Comparison of ENCODE assay signal across 16 cellular contexts in genomic region chr2:237140689-237141285, GRCh38. TPM values are rescaled to one million over a fixed set of nuclear protein-coding genes. Genes with fewer than 3 reads are reported as not detected.
A peak's percentile ranks its signal among the peaks of the same experiment; 100 is the strongest.
DNase-seq lines count a peak whose midpoint lies in the region; TF ChIP-seq lines count a peak whose summit lies in the region.
"Had no signal": no experiment of that assay in that cellular context is flagged by ENCODE, and none has a peak within 500 bp of the region (broad histone marks: within the 10 kb centered on the region; RNA-seq: fewer than 3 reads in every experiment).

No MANE protein-coding gene starts in this region.

- H3K4me1 ChIP-seq in mammary epithelial cell (ENCODE audit: insufficient read depth, low read length) (peaks cover 31% of the 10 kb centered on the region), esophagus muscularis mucosa (peaks cover 0 to 19% (median 9%) of the 10 kb centered on the region in 4 donors)

- DNase-seq in MCF 10A (ENCODE audit: unreplicated experiment), result no peak
- DNase-seq in mammary epithelial cell, result no peak
- peak; percentile 89 for DNase-seq in esophagus muscularis mucosa (ENCODE audit: extremely low spot score)
- peak; percentile 34 for DNase-seq in osteocyte (ENCODE audit: extremely low spot score, unreplicated experiment)
- peak; percentile 29 for DNase-seq in ureter (ENCODE audit: low spot score)
- no peak for DNase-seq in NCI-H345 (lab: John Stamatoyannopoulos, UW)
- DNase-seq in stimulated activated naive CD4-positive, alpha-beta T cell (lab: John Stamatoyannopoulos, UW), result no peak
- DNase-seq in NCI-H1048 (lab: John Stamatoyannopoulos, UW), result no peak
- DNase-seq: DMS153, NCI-H1105 treated with DMSO at 0.1 percent for 48 hours, NCI-H187, NCI-H446 treated with DMSO at 0.1 percent for 48 hours, NCI-H748 treated with DMSO at 0.1 percent for 48 hours had no signal

- H3K27ac Mint-ChIP-seq in MCF 10A (ENCODE audit: low read depth, unreplicated experiment) (peak overlapping the region; percentile 85), osteocyte (ENCODE audit: unreplicated experiment) (peak overlapping the region; percentile 79)

- in situ Hi-C loops in mammary epithelial cell (cut with MboI; ENCODE audit: low sequenced_read_pairs in 2 of 2), result no loop called here

- TF ChIP-seq EP300 in esophagus muscularis mucosa (IDR thresholded peaks at IDR 0.05), result no peak

- no peak overlapping the region for H3K27ac ChIP-seq in mammary epithelial cell (ENCODE audit: insufficient read depth, low read depth, low read length)
- H3K27ac ChIP-seq in esophagus muscularis mucosa (replicated peaks in 1 of 4), result peak overlapping the region; percentile 20 to 63 (median 46)
- H3K27ac ChIP-seq: C4-2B, KMS-11 had no signal

- BruUV-seq in MCF 10A (replicated peaks; lab: Mats Ljungman, UMichigan) (no TSS peak), mammary epithelial cell (replicated peaks; lab: Mats Ljungman, UMichigan) (no TSS peak)

- H4K20me1 ChIP-seq in mammary epithelial cell (ENCODE audit: insufficient read depth, low read length), result no peaks in the 10 kb centered on the region

- no peaks in the 10 kb centered on the region for H3K36me3 Mint-ChIP-seq in MCF 10A (ENCODE audit: insufficient read depth, unreplicated experiment)
- no peaks in the 10 kb centered on the region for H3K36me3 Mint-ChIP-seq in osteocyte (ENCODE audit: unreplicated experiment)

- no peak for TF ChIP-seq POLR2A in esophagus muscularis mucosa (IDR thresholded peaks at IDR 0.05; ENCODE audit: low read depth)

- H3K4me3 Mint-ChIP-seq in MCF 10A (ENCODE audit: unreplicated experiment), result no peak overlapping the region
- H3K4me3 Mint-ChIP-seq in osteocyte (ENCODE audit: unreplicated experiment), result no peak overlapping the region

- no peaks in the 10 kb centered on the region for H3K27me3 ChIP-seq in mammary epithelial cell (ENCODE audit: insufficient read depth, low read length)
- no peaks in the 10 kb centered on the region for H3K27me3 ChIP-seq in esophagus muscularis mucosa
- H3K27me3 ChIP-seq: MG63 had no signal

- H2AFZ ChIP-seq in mammary epithelial cell (ENCODE audit: low read depth, low read length), result no peak overlapping the region

- H3K9me3 ChIP-seq in mammary epithelial cell (replicated peaks; ENCODE audit: insufficient read depth, low read length) (peaks cover under 1% of the 10 kb centered on the region), esophagus muscularis mucosa (peaks cover 0 to under 1% (median 0%) of the 10 kb centered on the region in 4 donors)

- no peak overlapping the region for H3K4me3 ChIP-seq in mammary epithelial cell (replicated peaks in 1 of 3; ENCODE audit: insufficient read depth in 1 of 3, low read depth in 2 of 3, low read length in 3 of 3)
- no peak overlapping the region for H3K4me3 ChIP-seq in esophagus muscularis mucosa
- H3K4me3 ChIP-seq: MG63 had no signal

- peaks cover 28% of the 10 kb centered on the region for H3K4me1 Mint-ChIP-seq in MCF 10A (ENCODE audit: insufficient read depth, unreplicated experiment)
- peaks cover 29% of the 10 kb centered on the region for H3K4me1 Mint-ChIP-seq in osteocyte (ENCODE audit: unreplicated experiment)

- H3K36me3 ChIP-seq in mammary epithelial cell (ENCODE audit: insufficient read depth, low read length) (no peaks in the 10 kb centered on the region), esophagus muscularis mucosa (no peaks in the 10 kb centered on the region)
- H3K36me3 ChIP-seq: MG63 had no signal

- H3K9me3 Mint-ChIP-seq in MCF 10A (ENCODE audit: unreplicated experiment) (no peaks in the 10 kb centered on the region), osteocyte (ENCODE audit: unreplicated experiment) (peaks cover 6% of the 10 kb centered on the region)

- no peak overlapping the region for H3K9ac ChIP-seq in mammary epithelial cell (ENCODE audit: insufficient read depth, low read length)
- H3K9ac ChIP-seq: KMS-11 had no signal

- H3K79me2 ChIP-seq in mammary epithelial cell (ENCODE audit: insufficient read depth, low read length), result no peaks in the 10 kb centered on the region

- no peaks in the 10 kb centered on the region for H3K27me3 Mint-ChIP-seq in MCF 10A (ENCODE audit: insufficient read depth, unreplicated experiment)
- no peaks in the 10 kb centered on the region for H3K27me3 Mint-ChIP-seq in osteocyte (ENCODE audit: unreplicated experiment)

- dilution Hi-C loops in mammary epithelial cell (cut with HindIII; ENCODE audit: low sequenced_read_pairs), result no loop called here

- H3K4me2 ChIP-seq in mammary epithelial cell (ENCODE audit: insufficient read depth, low read depth, low read length), result no peak overlapping the region
- H3K4me2 ChIP-seq: KMS-11 had no signal

- POLR2A ChIA-PET in MCF 10A (lab: Yijun Ruan, JAX), result interaction anchor here (1.3 to 3.7 kb wide), 5 partner anchors 13 to 55 kb away, joined by 4 to 28 read pairs (median 18); partner anchors contain the start of gene COPS8

- CTCF ChIA-PET in MCF 10A (lab: Yijun Ruan, JAX), result interaction anchor here (1.3 to 3.4 kb wide), 2 partner anchors 19 to 270 kb away, joined by 3 to 18 read pairs; no protein-coding TSS in a partner anchor
- CTCF ChIA-PET in mammary epithelial cell (lab: Charles Lee; ENCODE audit: low non-redundant PET), result no interaction called here

- intact Hi-C loops in MCF 10A (cut with micrococcal nuclease) (loop anchor here (5.0 kb wide), 1 partner anchor 43 kb away; no protein-coding TSS in a partner anchor), mammary epithelial cell (cut with micrococcal nuclease) (no loop called here), esophagus muscularis mucosa (cut with DNase I) (no loop called here)

- 98% methylated on average over 4 of the region's 4 CpGs for WGBS in mammary epithelial cell (ENCODE audit: low coverage, missing lambda C conversion rate)
- WGBS in esophagus muscularis mucosa, result 83% methylated on average over 4 of the region's 4 CpGs

- TF ChIP-seq CTCF in MCF 10A (IDR thresholded peaks at IDR 0.05; ENCODE audit: unreplicated experiment) (no peak), mammary epithelial cell (conservative IDR thresholded peaks at IDR 0.05 in 1 of 2, IDR thresholded peaks at IDR 0.05 in 1 of 2; ENCODE audit: extremely low read depth in 1 of 2, insufficient read depth in 1 of 2, low read depth in 1 of 2, low read length in 2 of 2) (no peak), esophagus muscularis mucosa (IDR thresholded peaks at IDR 0.05) (no peak), osteocyte (IDR thresholded peaks at IDR 0.05) (no peak)

RNA-seq across cellular contexts. Expression of gene COPS8, which starts 55.1 kb away (rescaled TPM):
- 249 and 274 TPM in 2 replicates for total RNA-seq in MCF 10A (2022)
- total RNA-seq in mammary epithelial cell, result 100 to 1,000 TPM; 102 to 111 TPM
- 113 TPM for polyA plus RNA-seq in mammary epithelial cell
- 88.4 TPM for polyA minus RNA-seq in mammary epithelial cell
- total RNA-seq in esophagus muscularis mucosa, result 10 to 100 TPM; 69.4 to 96.0 (median 82.8) TPM
- total RNA-seq in osteocyte, result 104 and 107 TPM in 2 replicates
- 46.1 TPM for total RNA-seq in ureter

Comparison
In these comparisons a context has a peak if more than half of its experiments do, and no peak if none do; other contexts are left out.
1. DNase-seq: peak in esophagus muscularis mucosa (single experiment), osteocyte (single experiment) and ureter (single experiment); none in MCF 10A (single experiment), mammary epithelial cell (single experiment), NCI-H345 (single experiment), stimulated activated naive CD4-positive, alpha-beta T cell (0 of 6) and NCI-H1048 (single experiment).